26 cellular contexts compared by ENCODE assay signal in genomic region chr6:116375262-116375661, GRCh38. TPM values are rescaled to one million over a fixed set of nuclear protein-coding genes. Genes with fewer than 3 reads are reported as not detected.
DNase-seq lines count a peak whose midpoint lies in the region; ATAC-seq, FAIRE-seq and TF ChIP-seq lines count a peak whose summit lies in the region.
"Had no signal": no experiment of that assay in that cellular context is flagged by ENCODE, and none has a peak within 500 bp of the region (broad histone marks: within the 10 kb centered on the region; RNA-seq: fewer than 3 reads in every experiment).

No MANE protein-coding gene starts in this region.

- 80 to 98% methylated on average over 2 of the region's 2 CpGs for WGBS in body of pancreas, 2 donors

- H3K4me3 Mint-ChIP-seq in memory B cell = no peak overlapping the region
- H3K4me3 Mint-ChIP-seq: CD14-positive monocyte; CD4-positive, alpha-beta memory T cell; HFFc6 had no signal

- no peaks in the 10 kb centered on the region for H3K9me3 ChIP-seq in RWPE2 (ENCODE audit: severe bottlenecking)
- no peaks in the 10 kb centered on the region for H3K9me3 ChIP-seq in MG63
- no peaks in the 10 kb centered on the region for H3K9me3 ChIP-seq in body of pancreas
- H3K9me3 ChIP-seq: A549; BE2C; BLaER1 treated with 17β-estradiol and CSF1 and Interleukin-3, amounts not matched to agents 10 nM and 100 nM; HAP-1 had no signal

- H3K27me3 Mint-ChIP-seq in memory B cell = no peaks in the 10 kb centered on the region

- H3K36me3 ChIP-seq in RWPE2 (ENCODE audit: low read depth) (peaks cover 28% of the 10 kb centered on the region), MG63 (no peaks in the 10 kb centered on the region), body of pancreas (replicated peaks in 1 of 2; ENCODE audit: insufficient read depth in 1 of 2, low read depth in 2 of 2) (no peaks in the 10 kb centered on the region)
- H3K36me3 ChIP-seq: BE2C, HAP-1 had no signal

- H3K27ac ChIP-seq in RWPE2 (ENCODE audit: poor library complexity, severe bottlenecking) = peak overlapping the region; percentile 91
- H3K27ac ChIP-seq in epithelial cell of prostate = peak overlapping the region; percentile 98
- H3K27ac ChIP-seq in body of pancreas = no peak overlapping the region
- H3K27ac ChIP-seq: A549; BLaER1 treated with 17β-estradiol and CSF1 and Interleukin-3, amounts not matched to agents 10 nM and 100 nM had no signal

- intact Hi-C loops in body of pancreas (cut with DNase I) = no loop called here

- peaks cover 2% of the 10 kb centered on the region for H3K36me3 Mint-ChIP-seq in memory B cell

- TF ChIP-seq POLR2A in GM12892 (IDR thresholded peaks at IDR 0.05; ENCODE audit: low read depth, low read length) (no peak), body of pancreas (IDR thresholded peaks at IDR 0.05) (no peak)

- peaks cover 14% of the 10 kb centered on the region for H3K4me1 Mint-ChIP-seq in memory B cell

- no peaks in the 10 kb centered on the region for H3K9me3 Mint-ChIP-seq in memory B cell
- H3K9me3 Mint-ChIP-seq: CD14-positive monocyte; CD4-positive, alpha-beta memory T cell; HFFc6 had no signal

- TF ChIP-seq CTCF in RWPE2 (IDR thresholded peaks at IDR 0.05; ENCODE audit: poor library complexity, severe bottlenecking) (no peak), body of pancreas (IDR thresholded peaks at IDR 0.05) (no peak)

- H3K4me3 ChIP-seq in RWPE2 (ENCODE audit: severe bottlenecking) = no peak overlapping the region
- no peak overlapping the region for H3K4me3 ChIP-seq in MG63
- H3K4me3 ChIP-seq in body of pancreas = no peak overlapping the region
- H3K4me3 ChIP-seq: A549; BLaER1 treated with 17β-estradiol and CSF1 and Interleukin-3, amounts not matched to agents 10 nM and 100 nM; HAP-1 had no signal

- H3K4me1 ChIP-seq in RWPE2 (ENCODE audit: insufficient read depth, poor library complexity, severe bottlenecking) = peaks cover 75% of the 10 kb centered on the region
- peaks cover 12% of the 10 kb centered on the region for H3K4me1 ChIP-seq in body of pancreas
- H3K4me1 ChIP-seq: BE2C had no signal

- FAIRE-seq in GM12892 (lab: Jason Lieb, UNC) = peak; percentile 44
- FAIRE-seq: A549, G401.6, GM18507, H54 had no signal

- no peaks in the 10 kb centered on the region for H3K27me3 ChIP-seq in RWPE2 (ENCODE audit: insufficient read depth, poor library complexity, severe bottlenecking)
- no peaks in the 10 kb centered on the region for H3K27me3 ChIP-seq in MG63
- peaks cover 0 to 4% of the 10 kb centered on the region in 2 donors for H3K27me3 ChIP-seq in body of pancreas

- no peak for DNase-seq in GM12892 (ENCODE audit: insufficient read length)
- no peak for DNase-seq in RWPE2 (ENCODE audit: low spot score)
- no peak for DNase-seq in epithelial cell of prostate (ENCODE audit: low read depth, low spot score)
- no peak for DNase-seq in memory B cell (ENCODE audit: low spot score in 2 of 2)
- no peak for DNase-seq in NOMO-1 treated with dmso at 0.1 percent for 144 hours (lab: John Stamatoyannopoulos, UW; ENCODE audit: unreplicated experiment)
- DNase-seq in MG63 = no peak
- DNase-seq in central memory CD4-positive, alpha-beta T cell = no peak
- no peak for DNase-seq in body of pancreas
- DNase-seq: 8988T; ACHN; AML-193; BE2C; Calu3; CD4-positive, alpha-beta memory T cell; COR-L47; DMS53; DMS79 treated with DMSO at 0.1 percent for 48 hours; GOT3; HFFc6 had no signal

- ATAC-seq in RWPE2 (ENCODE audit: low read depth) (no peak), memory B cell (ENCODE audit: low read depth) (no peak), body of pancreas (no peak)
- ATAC-seq: A549 had no signal

- H3K27ac Mint-ChIP-seq in memory B cell = peak overlapping the region; percentile 47
- H3K27ac Mint-ChIP-seq: HFFc6 had no signal

RNA-seq across cellular contexts. Expression of gene DSE, which starts 4.5 kb away (rescaled TPM):
- polyA plus RNA-seq in GM12892 (2012; ENCODE audit: missing spikeins) = 36.6 TPM
- total RNA-seq in MG63 (2014; rRNA removed; shearing (Covaris generic); ENCODE audit: low replicate concordance) = 5.4 and 6.4 TPM in 2 replicates
- 10 to 100 TPM in 1 of 2 donors, 1 to 10 TPM in 1; 8.6 to 14.0 TPM for total RNA-seq in body of pancreas

Comparison
In these comparisons a context has a peak if more than half of its experiments do, and no peak if none do; other contexts are left out.
1. H3K27ac ChIP-seq: peak in RWPE2 (single experiment) and epithelial cell of prostate (single experiment); none in body of pancreas (0 of 4).